ENCODE assay signal across 22 cellular contexts in genomic region chr2:10752236-10752635, GRCh38. TPM values are rescaled to one million over a fixed set of nuclear protein-coding genes. Genes with fewer than 3 reads are reported as not detected.
"Had no signal": no experiment of that assay in that cellular context is flagged by ENCODE, and none has a peak within 500 bp of the region (broad histone marks: within the 10 kb centered on the region; RNA-seq: fewer than 3 reads in every experiment).

No MANE protein-coding gene starts in this region.

- H3K27me3 ChIP-seq: ascending aorta, breast epithelium, tibial artery, vagina had no signal

- DNase-seq: activated CD4-positive, CD25-positive, alpha-beta regulatory T cell treated with anti-CD3 and anti-CD28 coated beads, Interleukin-2, amount 50 U/mL, for 72 hours; activated CD8-positive, alpha-beta memory T cell treated with anti-CD3 and anti-CD28 coated beads for 24 hours; activated CD8-positive, alpha-beta memory T cell treated with anti-CD3 and anti-CD28 coated beads, Interleukin-2, amount 50 U/mL, for 48 hours; activated effector memory CD4-positive, alpha-beta T cell treated with anti-CD3 and anti-CD28 coated beads, Interleukin-2, amount 50 U/mL, for 16 hours; activated T-cell treated with anti-CD3 and anti-CD28 coated beads, Interleukin-2, amount 50 U/mL, for 72 hours; dermis blood vessel endothelial cell; effector memory CD4-positive, alpha-beta T cell; heart right ventricle; mesendoderm; stimulated activated CD4-positive, alpha-beta T cell treated with anti-CD3 and anti-CD28 coated beads, Interleukin-2, amount 100 ng/mL, for 24 hours; stimulated activated naive CD8-positive, alpha-beta T cell treated with anti-CD3 and anti-CD28 coated beads, Interleukin-15, Interleukin-2, amounts not matched to agents 100 U/mL and 50 U/mL, for 24 hours; substantia nigra; T-helper 1 cell; tibial artery had no signal

- H3K4me1 ChIP-seq: ascending aorta, breast epithelium, esophagus muscularis mucosa, heart right ventricle, tibial artery, vagina had no signal

- H3K9me3 ChIP-seq: ascending aorta, breast epithelium, esophagus muscularis mucosa, heart right ventricle, neutrophil, tibial artery, vagina had no signal

- H3K36me3 ChIP-seq: ascending aorta, breast epithelium, esophagus muscularis mucosa, heart right ventricle, neutrophil, tibial artery, vagina had no signal

- H3K27ac ChIP-seq: ascending aorta, breast epithelium, esophagus muscularis mucosa, heart right ventricle, neutrophil, parathyroid adenoma, tibial artery, vagina had no signal

- H3K4me3 ChIP-seq: ascending aorta, breast epithelium, esophagus muscularis mucosa, heart right ventricle, tibial artery, vagina had no signal

- FAIRE-seq: endothelial cell of umbilical vein had no signal

RNA-seq across cellular contexts. Expression of gene ATP6V1C2, which starts 30.8 kb away (rescaled TPM):
- total RNA-seq: natural killer cell treated with Interleukin-12 subunit alpha and Interleukin-12 subunit beta and Interleukin-15 and Interleukin-18, amount 100 ng/mL, for 72 hours had no signal
